Comparison of ENCODE assay signal across 12 cellular contexts in genomic region chr16:86387461-86388440, GRCh38.
DNase-seq lines count a peak whose midpoint lies in the region; ATAC-seq, FAIRE-seq and TF ChIP-seq lines count a peak whose summit lies in the region.
"Had no signal": no experiment of that assay in that cellular context is flagged by ENCODE, and none has a peak within 500 bp of the region (broad histone marks: within the 10 kb centered on the region; RNA-seq: fewer than 3 reads in every experiment).

No MANE protein-coding gene starts in this region.

- H3K4me3 ChIP-seq in kidney epithelial cell (ENCODE audit: low read depth, low read length) = no peak overlapping the region
- no peak overlapping the region for H3K4me3 ChIP-seq in pancreas

- H3K27me3 Mint-ChIP-seq in activated naive CD8-positive, alpha-beta T cell treated with anti-CD3 and anti-CD28 coated beads, Interleukin-2, amount 50 U/mL, for 24 hours = peaks cover 18% of the 10 kb centered on the region

- H3K36me3 Mint-ChIP-seq in activated naive CD8-positive, alpha-beta T cell treated with anti-CD3 and anti-CD28 coated beads, Interleukin-2, amount 50 U/mL, for 24 hours (ENCODE audit: low read depth) = no peaks in the 10 kb centered on the region
- H3K36me3 Mint-ChIP-seq: memory B cell; stimulated activated naive B cell treated with anti-CD40 and anti-IgM and Interleukin-4, amounts not matched to agents 10 μg/mL and 1 μg/mL and 100 μg/mL, for 72 hours had no signal

- H3K9me3 Mint-ChIP-seq in activated naive CD8-positive, alpha-beta T cell treated with anti-CD3 and anti-CD28 coated beads, Interleukin-2, amount 50 U/mL, for 24 hours = no peaks in the 10 kb centered on the region
- H3K9me3 Mint-ChIP-seq: memory B cell had no signal

- no peak overlapping the region for H3K27ac Mint-ChIP-seq in activated naive CD8-positive, alpha-beta T cell treated with anti-CD3 and anti-CD28 coated beads, Interleukin-2, amount 50 U/mL, for 24 hours
- H3K27ac Mint-ChIP-seq: memory B cell; stimulated activated naive B cell treated with anti-CD40 and anti-IgM and Interleukin-4, amounts not matched to agents 10 μg/mL and 1 μg/mL and 100 μg/mL, for 72 hours had no signal

- FAIRE-seq in pancreas (lab: Jason Lieb, UNC) = no peak
- FAIRE-seq: G401.6 had no signal

- WGBS in pancreas, 2 donors = 85 to 86% methylated on average over 24 of the region's 24 CpGs

- H3K27me3 ChIP-seq in kidney epithelial cell (ENCODE audit: control insufficient read depth, insufficient read depth, low read length) (no peaks in the 10 kb centered on the region), pancreas (no peaks in the 10 kb centered on the region), foreskin keratinocyte (no peaks in the 10 kb centered on the region)

- H3K27ac ChIP-seq in pancreas (no peak overlapping the region), foreskin keratinocyte (no peak overlapping the region)

- H3K4me1 ChIP-seq in pancreas (no peaks in the 10 kb centered on the region), foreskin keratinocyte (no peaks in the 10 kb centered on the region)

- H3K4me3 Mint-ChIP-seq in activated naive CD8-positive, alpha-beta T cell treated with anti-CD3 and anti-CD28 coated beads, Interleukin-2, amount 50 U/mL, for 24 hours = no peak overlapping the region
- H3K4me3 Mint-ChIP-seq: memory B cell; stimulated activated naive B cell treated with anti-CD40 and anti-IgM and Interleukin-4, amounts not matched to agents 10 μg/mL and 1 μg/mL and 100 μg/mL, for 72 hours had no signal

- no peaks in the 10 kb centered on the region for H3K36me3 ChIP-seq in kidney epithelial cell (ENCODE audit: control insufficient read depth, insufficient read depth, low read length)
- H3K36me3 ChIP-seq in pancreas = no peaks in the 10 kb centered on the region

- peak; percentile 66 for ATAC-seq in activated naive CD8-positive, alpha-beta T cell treated with anti-CD3 and anti-CD28 coated beads, Interleukin-2, amount 50 U/mL, for 24 hours
- ATAC-seq in pancreas = no peak
- ATAC-seq in foreskin keratinocyte = no peak
- ATAC-seq: stimulated activated naive B cell treated with anti-CD40 and anti-IgM and Interleukin-4, amounts not matched to agents 10 μg/mL and 1 μg/mL and 100 μg/mL, for 72 hours had no signal

- peaks cover 2% of the 10 kb centered on the region for H3K4me1 Mint-ChIP-seq in activated naive CD8-positive, alpha-beta T cell treated with anti-CD3 and anti-CD28 coated beads, Interleukin-2, amount 50 U/mL, for 24 hours
- H3K4me1 Mint-ChIP-seq: memory B cell had no signal

- intact Hi-C loops in pancreas (cut with DNase I) = no loop called here

- no peaks in the 10 kb centered on the region for H3K9me3 ChIP-seq in pancreas

- DNase-seq in AG20443 (ENCODE audit: low spot score) = peak; percentile 92
- peak; percentile 64 for DNase-seq in HS-5 (ENCODE audit: low read depth)
- peak; percentile 5 for DNase-seq in activated naive CD8-positive, alpha-beta T cell treated with anti-CD3 and anti-CD28 coated beads, Interleukin-2, amount 50 U/mL, for 24 hours
- peak; percentile 38 for DNase-seq in kidney epithelial cell (ENCODE audit: low read depth)
- DNase-seq in HPDE6-E6E7 (ENCODE audit: extremely low spot score) = no peak
- no peak for DNase-seq in pancreas
- DNase-seq in foreskin keratinocyte = no peak
- DNase-seq in NCI-H1048 (lab: John Stamatoyannopoulos, UW) = no peak
- DNase-seq: activated gamma-delta T cell; stimulated activated naive B cell treated with anti-CD40 and anti-IgM and Interleukin-4, amounts not matched to agents 10 μg/mL and 1 μg/mL and 100 μg/mL, for 72 hours had no signal

- TF ChIP-seq CTCF in kidney epithelial cell (IDR thresholded peaks at IDR 0.05; ENCODE audit: insufficient read depth, low read length, poor library complexity, severe bottlenecking) (no peak), pancreas (IDR thresholded peaks at IDR 0.05) (no peak), foreskin keratinocyte (conservative IDR thresholded peaks at IDR 0.05) (no peak)

Comparison
In these comparisons a context has a peak if more than half of its experiments do, and no peak if none do; other contexts are left out.
1. DNase-seq: peak in AG20443 (single experiment), HS-5 (single experiment), activated naive CD8-positive, alpha-beta T cell treated with anti-CD3 and anti-CD28 coated beads, Interleukin-2, amount 50 U/mL, for 24 hours (single experiment) and kidney epithelial cell (single experiment); none in HPDE6-E6E7 (single experiment), pancreas (0 of 6), foreskin keratinocyte (0 of 2) and NCI-H1048 (single experiment).